Comparison of ENCODE assay signal across 10 cellular contexts in genomic region chr6:33914519-33915120, GRCh38.
DNase-seq lines count a peak whose midpoint lies in the region; TF ChIP-seq lines count a peak whose summit lies in the region.
"Had no signal": no experiment of that assay in that cellular context is flagged by ENCODE, and none has a peak within 500 bp of the region (broad histone marks: within the 10 kb centered on the region; RNA-seq: fewer than 3 reads in every experiment).

No MANE protein-coding gene starts in this region.

- intact Hi-C loops in esophagus squamous epithelium (cut with DNase I): no loop called here

- DNase-seq in GF-D8 (lab: John Stamatoyannopoulos, UW) (peak; percentile 13), Peyer's patch (peak in 2 of 3 donors; percentile 57 to 79), esophagus squamous epithelium (lab: John Stamatoyannopoulos, UW) (no peak), HT-29 (ENCODE audit: low spot score) (no peak), NCI-H2196 (lab: John Stamatoyannopoulos, UW; ENCODE audit: unreplicated experiment) (no peak), NCI-H2107 treated with DMSO at 0.1 percent for 48 hours (lab: John Stamatoyannopoulos, UW; ENCODE audit: unreplicated experiment) (no peak)
- peak; percentile 74 for DNase-seq in activated effector memory CD4-positive, alpha-beta T cell treated with anti-CD3 and anti-CD28 coated beads, Interleukin-2, amount 50 U/mL, for 16 hours
- peak; percentile 12 to 18 for DNase-seq in stimulated activated CD4-positive, alpha-beta T cell treated with anti-CD3 and anti-CD28 coated beads, Interleukin-12 subunit alpha, Interleukin-12 subunit beta, amount 100 ng/mL, for 24 hours (ENCODE audit: low read depth in 2 of 2)
- DNase-seq: heart right ventricle, NCI-H510A treated with DMSO at 0.1 percent for 48 hours had no signal

- H3K4me1 ChIP-seq in Peyer's patch (peaks cover 0 to 5% (median 2%) of the 10 kb centered on the region in 4 donors), esophagus squamous epithelium (peaks cover 0 to 8% (median 0%) of the 10 kb centered on the region in 3 donors)

- H3K9me3 ChIP-seq in Peyer's patch (no peaks in the 10 kb centered on the region), esophagus squamous epithelium (no peaks in the 10 kb centered on the region)
- H3K9me3 ChIP-seq: heart right ventricle had no signal

- WGBS in esophagus squamous epithelium, 2 donors: 61 to 69% methylated on average over 8 of the region's 8 CpGs

- H3K27me3 ChIP-seq in Peyer's patch (no peaks in the 10 kb centered on the region), esophagus squamous epithelium (peaks cover 0 to 6% (median 0%) of the 10 kb centered on the region in 4 donors)

- TF ChIP-seq CTCF in Peyer's patch (IDR thresholded peaks at IDR 0.05) (no peak), esophagus squamous epithelium (IDR thresholded peaks at IDR 0.05) (no peak)

- TF ChIP-seq POLR2A in Peyer's patch (IDR thresholded peaks at IDR 0.05): no peak
- TF ChIP-seq POLR2A in esophagus squamous epithelium (IDR thresholded peaks at IDR 0.05): no peak

- H3K36me3 ChIP-seq in Peyer's patch: no peaks in the 10 kb centered on the region
- H3K36me3 ChIP-seq in esophagus squamous epithelium: no peaks in the 10 kb centered on the region
- H3K36me3 ChIP-seq: heart right ventricle had no signal

- H3K27ac ChIP-seq in Peyer's patch (peak overlapping the region in 1 of 4 donors; percentile 32), esophagus squamous epithelium (no peak overlapping the region)
- H3K27ac ChIP-seq: heart right ventricle had no signal

- H3K4me3 ChIP-seq in Peyer's patch: no peak overlapping the region
- H3K4me3 ChIP-seq in esophagus squamous epithelium: no peak overlapping the region
- H3K4me3 ChIP-seq: heart right ventricle had no signal

Comparison
In these comparisons a context has a peak if more than half of its experiments do, and no peak if none do; other contexts are left out.
1. DNase-seq: peak in GF-D8 (single experiment), Peyer's patch (2 of 3), activated effector memory CD4-positive, alpha-beta T cell treated with anti-CD3 and anti-CD28 coated beads, Interleukin-2, amount 50 U/mL, for 16 hours (single experiment) and stimulated activated CD4-positive, alpha-beta T cell treated with anti-CD3 and anti-CD28 coated beads, Interleukin-12 subunit alpha, Interleukin-12 subunit beta, amount 100 ng/mL, for 24 hours (2 of 2); none in esophagus squamous epithelium (single experiment), HT-29 (single experiment), NCI-H2196 (single experiment) and NCI-H2107 treated with DMSO at 0.1 percent for 48 hours (single experiment).